Comparison of ENCODE assay signal across 8 cellular contexts in genomic region chr19:49097453-49098288, GRCh38.
A peak's percentile ranks its signal among the peaks of the same experiment; 100 is the strongest.
DNase-seq lines count a peak whose midpoint lies in the region; ATAC-seq and TF ChIP-seq lines count a peak whose summit lies in the region.

No MANE protein-coding gene starts in this region.

- ATAC-seq in GM18511 (IDR thresholded peaks at IDR 0.05; ENCODE audit: unreplicated experiment) = no peak

- in situ Hi-C loops in astrocyte of the spinal cord (cut with HindIII; ENCODE audit: low sequenced_read_pairs) = no loop called here

- no peak overlapping the region for H3K4me3 ChIP-seq in astrocyte of the spinal cord (ENCODE audit: low read depth, low read length)

- peak; percentile 100 for TF ChIP-seq CTCF in astrocyte of the spinal cord (IDR thresholded peaks at IDR 0.05; ENCODE audit: low read depth, low read length)

- DNase-seq in NCI-H2171 treated with DMSO at 0.1 percent for 48 hours (lab: John Stamatoyannopoulos, UW) = peak; percentile 72
- DNase-seq in NCI-H2171 (lab: John Stamatoyannopoulos, UW) = no peak
- peak; percentile 61 for DNase-seq in NCI-H1694 (lab: John Stamatoyannopoulos, UW)
- peak; percentile 49 for DNase-seq in T1000 (lab: John Stamatoyannopoulos, UW)
- DNase-seq in astrocyte of the spinal cord (ENCODE audit: low read depth, low spot score) = peak; percentile 70
- peak in 43 of 51 donors; percentile 5 to 77 (median 41) for DNase-seq in hypothalamus (lab: John Stamatoyannopoulos, UW)
- peak; percentile 57 for DNase-seq in stimulated activated CD4-positive, alpha-beta T cell treated with anti-CD3 and anti-CD28 coated beads, Interleukin-12 subunit alpha, Interleukin-12 subunit beta, amount 100 ng/mL, for 4 hours
